In the genomic region with DNA sequence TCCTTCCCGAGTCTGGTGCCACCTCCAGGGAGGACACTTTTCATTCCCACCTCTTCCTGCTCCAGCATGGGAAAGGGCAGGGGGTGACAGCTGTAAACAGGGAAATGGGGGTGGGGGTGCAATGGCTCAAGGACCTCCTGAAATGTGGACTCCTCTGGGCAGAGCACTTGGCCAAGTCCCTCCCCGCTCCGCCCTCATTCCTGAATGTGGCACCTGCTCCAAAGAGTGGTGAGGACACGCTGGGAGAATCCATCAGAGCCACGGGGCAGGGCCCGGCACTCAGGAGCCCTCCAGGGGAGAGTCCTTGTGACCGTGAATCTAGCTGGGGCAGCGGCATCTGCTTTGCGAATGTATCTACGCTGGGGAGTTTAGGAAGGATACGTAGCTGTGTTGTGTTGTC, we compare ENCODE assay signal across 27 cellular contexts. TPM values are rescaled to one million over a fixed set of nuclear protein-coding genes. Genes with fewer than 3 reads are reported as not detected.
"Had no signal": no experiment of that assay in that cellular context is flagged by ENCODE, and none has a peak within 500 bp of the region (broad histone marks: within the 10 kb centered on the region; RNA-seq: fewer than 3 reads in every experiment).

No MANE protein-coding gene starts in this region.

- H3K27ac ChIP-seq: SK-N-MC had no signal

- ATAC-seq: activated CD4-positive, alpha-beta T cell treated with anti-CD3 and anti-CD28 coated beads for 36 hours; activated T-helper 17 cell treated with anti-CD3 and anti-CD28 coated beads, Interleukin-2, amount 50 U/mL, for 72 hours; T-cell had no signal

- DNase-seq: activated CD4-positive, alpha-beta memory T cell treated with anti-CD3 and anti-CD28 coated beads, Interleukin-2, amount 10 ng/mL, durations not matched to agents 7 days and 5 days; activated CD4-positive, alpha-beta T cell treated with anti-CD3 and anti-CD28 coated beads for 36 hours; activated CD4-positive, alpha-beta T cell treated with anti-CD3 and anti-CD28 coated beads, Interleukin-2, amount 50 U/mL, for 1 hour; activated gamma-delta T cell; activated naive CD4-positive, alpha-beta T cell treated with anti-CD3 and anti-CD28 coated beads for 36 hours; activated T-cell treated with anti-CD3 and anti-CD28 coated beads for 4 hours; activated T-cell treated with anti-CD3 and anti-CD28 coated beads, Interleukin-2, amount 50 U/mL, for 48 hours; amygdala; caudate nucleus; Kasumi-1; KBM-7; NCI-H1105 treated with DMSO at 0.1 percent for 48 hours; NCI-H146; NCI-H187 treated with DMSO at 0.1 percent for 48 hours; NCI-H2081 treated with DMSO at 0.1 percent for 48 hours; NCI-H2171 treated with DMSO at 0.1 percent for 48 hours; NCI-H226; NCI-H526; NCI-H82; T-cell; T-helper 2 cell; T1000 had no signal

- H3K4me3 ChIP-seq: SK-N-MC had no signal

RNA-seq across cellular contexts. Expression of a gene that starts 11.1 kb away (rescaled TPM):
- total RNA-seq: activated CD4-positive, alpha-beta memory T cell treated with anti-CD3 and anti-CD28 coated beads, Interleukin-2, amount 10 ng/mL, durations not matched to agents 7 days and 5 days; activated CD4-positive, alpha-beta T cell treated with anti-CD3 and anti-CD28 coated beads for 36 hours; activated CD8-positive, alpha-beta memory T cell treated with anti-CD3 and anti-CD28 coated beads for 36 hours; activated naive CD4-positive, alpha-beta T cell treated with anti-CD3 and anti-CD28 coated beads for 36 hours; activated T-helper 17 cell treated with anti-CD3 and anti-CD28 coated beads, Interleukin-2, amount 50 U/mL, for 72 hours; OCI-LY7; RPMI7951 had no signal
